Comparison of ENCODE assay signal across 8 cellular contexts in genomic region chr2:96869281-96869823, GRCh38.
DNase-seq lines count a peak whose midpoint lies in the region; ATAC-seq and TF ChIP-seq lines count a peak whose summit lies in the region.

No MANE protein-coding gene starts in this region.

- H3K27me3 Mint-ChIP-seq in nephron progenitor cell (ENCODE audit: low read depth, poor library complexity), result no peaks in the 10 kb centered on the region

- H3K4me1 Mint-ChIP-seq in nephron progenitor cell, result peaks cover 55% of the 10 kb centered on the region

- H3K36me3 Mint-ChIP-seq in nephron progenitor cell (ENCODE audit: low read depth), result peaks cover 6% of the 10 kb centered on the region

- H3K4me3 ChIP-seq in WERI-Rb-1 (ENCODE audit: low read depth, low read length), result peak overlapping the region; percentile 79

- no peak overlapping the region for H3K27ac Mint-ChIP-seq in nephron progenitor cell

- H3K4me3 Mint-ChIP-seq in nephron progenitor cell, result peak overlapping the region; percentile 85

- no peaks in the 10 kb centered on the region for H3K9me3 ChIP-seq in WERI-Rb-1 (ENCODE audit: severe bottlenecking)

- H3K27ac ChIP-seq in WERI-Rb-1, result peak overlapping the region; percentile 98

- TF ChIP-seq CTCF in WERI-Rb-1 (IDR thresholded peaks at IDR 0.05; ENCODE audit: low read depth, low read length), result no peak
- TF ChIP-seq CTCF in nephron progenitor cell (IDR thresholded peaks at IDR 0.05), result no peak

- no peaks in the 10 kb centered on the region for H3K9me3 Mint-ChIP-seq in nephron progenitor cell

- peaks cover 43% of the 10 kb centered on the region for H3K36me3 ChIP-seq in WERI-Rb-1

- peak; percentile 7 for ATAC-seq in HG02798 (IDR thresholded peaks at IDR 0.05; ENCODE audit: poor library complexity, unreplicated experiment)
- ATAC-seq in HG03196 (IDR thresholded peaks at IDR 0.05; ENCODE audit: unreplicated experiment), result no peak
- ATAC-seq in HG03342 (IDR thresholded peaks at IDR 0.05; ENCODE audit: unreplicated experiment), result no peak

- H3K27me3 ChIP-seq in WERI-Rb-1 (ENCODE audit: insufficient read depth, low read depth, severe bottlenecking), result no peaks in the 10 kb centered on the region

- peak; percentile 71 for DNase-seq in EL
- peak; percentile 45 for DNase-seq in WERI-Rb-1
- DNase-seq in fibroblast of the conjunctiva (ENCODE audit: low read depth), result peak; percentile 56
- peak; percentile 66 for DNase-seq in nephron progenitor cell
- no peak for DNase-seq in stimulated activated CD4-positive, alpha-beta T cell treated with anti-CD3 and anti-CD28 coated beads, Interleukin-4, amount 100 ng/mL, for 24 hours
